In genomic region chr4:15989431-15989830, GRCh38 we compare ENCODE assay signal across 30 cellular contexts. TPM values are rescaled to one million over a fixed set of nuclear protein-coding genes. Genes with fewer than 3 reads are reported as not detected.
"Had no signal": no experiment of that assay in that cellular context is flagged by ENCODE, and none has a peak within 500 bp of the region (broad histone marks: within the 10 kb centered on the region; RNA-seq: fewer than 3 reads in every experiment).

No MANE protein-coding gene starts in this region.

- H2AFZ ChIP-seq: neural progenitor cell had no signal

- H3K4me1 ChIP-seq: colonic mucosa, left lung, lower lobe of right lung, neural progenitor cell, prostate gland, right lobe of liver, testis, tibial nerve, upper lobe of right lung had no signal

- ATAC-seq: lower lobe of right lung; natural killer cell; right lobe of liver; stimulated activated memory B cell treated with anti-CD40 and anti-IgM and Interleukin-4, amounts not matched to agents 10 μg/mL and 1 μg/mL and 100 μg/mL, for 72 hours had no signal

- H3K4me3 ChIP-seq: colonic mucosa, heart right ventricle, left lung, lower lobe of right lung, neural progenitor cell, ovary, prostate gland, right lobe of liver, testis, tibial nerve, upper lobe of right lung had no signal

- H3K4me2 ChIP-seq: neural progenitor cell had no signal

- H3K9me3 ChIP-seq: colonic mucosa, heart right ventricle, left lung, lower lobe of right lung, ovary, prostate gland, right lobe of liver, testis, tibial nerve, upper lobe of right lung had no signal

- H3K9ac ChIP-seq: neural progenitor cell had no signal

- H3K27ac ChIP-seq: colonic mucosa, heart right ventricle, left lung, lower lobe of right lung, neural progenitor cell, ovary, prostate gland, right lobe of liver, testis, tibial nerve, upper lobe of right lung had no signal

- H3K27me3 ChIP-seq: colonic mucosa, heart right ventricle, left lung, neural progenitor cell, ovary, right lobe of liver, testis, tibial nerve had no signal

- H3K36me3 ChIP-seq: colonic mucosa, left lung, lower lobe of right lung, ovary, prostate gland, right lobe of liver, tibial nerve, upper lobe of right lung had no signal

- DNase-seq: colonic mucosa; effector CD4-positive, alpha-beta T cell; endodermal cell; erythroblast; heart right ventricle; hypothalamus; islet precursor cell; left lung; lower lobe of right lung; natural killer cell; nucleus accumbens; ovary; retina; right lobe of liver; stimulated activated CD4-positive, alpha-beta T cell treated with anti-CD3 and anti-CD28 coated beads, Interleukin-4, amount 100 ng/mL, for 24 hours; testis; upper lobe of right lung had no signal

RNA-seq across cellular contexts. Expression of gene FGFBP2, which starts 26.5 kb away (rescaled TPM):
- total RNA-seq: cerebellum, dermis microvascular lymphatic vessel endothelial cell, endodermal cell, endothelial cell of umbilical vein, frontal cortex, glomerular endothelial cell, mesothelial cell of epicardium had no signal

RNA-seq across cellular contexts. Expression of gene FGFBP1, which starts 50.9 kb away (rescaled TPM):
- total RNA-seq: cerebellum, dermis microvascular lymphatic vessel endothelial cell, endodermal cell, endothelial cell of umbilical vein, frontal cortex, glomerular endothelial cell, heart right ventricle, mucosa of gallbladder, myocyte, natural killer cell, right lobe of liver, subcutaneous adipose tissue, testis had no signal
